Comparison of ENCODE assay signal across 2 cellular contexts in genomic region chr16:57409065-57409464, GRCh38.
TF ChIP-seq lines count a peak whose summit lies in the region.

No MANE protein-coding gene starts in this region.

TF ChIP-seq in liver, 16 proteins besides CTCF, POLR2A, EP300 and RAD21:
- TF ChIP-seq GABPA (IDR thresholded peaks at IDR 0.05 in 1 of 2, conservative IDR thresholded peaks at IDR 0.05 in 1 of 2) (peak in 1 of 2 donors; percentile 18), NR2F2 (IDR thresholded peaks at IDR 0.05) (peak; percentile 87), MAX (IDR thresholded peaks at IDR 0.05) (peak; percentile 87), SP1 (IDR thresholded peaks at IDR 0.05) (peak; percentile 15), EGR1 (IDR thresholded peaks at IDR 0.05; ENCODE audit: low read depth in 2 of 2) (peak; percentile 43 to 74), HNF4A (conservative IDR thresholded peaks at IDR 0.05) (no peak)
- TF ChIP-seq, protein P1, sequence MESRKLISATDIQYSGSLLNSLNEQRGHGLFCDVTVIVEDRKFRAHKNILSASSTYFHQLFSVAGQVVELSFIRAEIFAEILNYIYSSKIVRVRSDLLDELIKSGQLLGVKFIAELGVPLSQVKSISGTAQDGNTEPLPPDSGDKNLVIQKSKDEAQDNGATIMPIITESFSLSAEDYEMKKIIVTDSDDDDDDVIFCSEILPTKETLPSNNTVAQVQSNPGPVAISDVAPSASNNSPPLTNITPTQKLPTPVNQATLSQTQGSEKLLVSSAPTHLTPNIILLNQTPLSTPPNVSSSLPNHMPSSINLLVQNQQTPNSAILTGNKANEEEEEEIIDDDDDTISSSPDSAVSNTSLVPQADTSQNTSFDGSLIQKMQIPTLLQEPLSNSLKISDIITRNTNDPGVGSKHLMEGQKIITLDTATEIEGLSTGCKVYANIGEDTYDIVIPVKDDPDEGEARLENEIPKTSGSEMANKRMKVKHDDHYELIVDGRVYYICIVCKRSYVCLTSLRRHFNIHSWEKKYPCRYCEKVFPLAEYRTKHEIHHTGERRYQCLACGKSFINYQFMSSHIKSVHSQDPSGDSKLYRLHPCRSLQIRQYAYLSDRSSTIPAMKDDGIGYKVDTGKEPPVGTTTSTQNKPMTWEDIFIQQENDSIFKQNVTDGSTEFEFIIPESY (IDR thresholded peaks at IDR 0.05): no peak

TF ChIP-seq in HepG2, 621 proteins besides CTCF, POLR2A, EP300 and RAD21:
- TF ChIP-seq SMARCE1 (IDR thresholded peaks at IDR 0.05; ENCODE audit: borderline replicate concordance): no peak
- TF ChIP-seq, protein P2, sequence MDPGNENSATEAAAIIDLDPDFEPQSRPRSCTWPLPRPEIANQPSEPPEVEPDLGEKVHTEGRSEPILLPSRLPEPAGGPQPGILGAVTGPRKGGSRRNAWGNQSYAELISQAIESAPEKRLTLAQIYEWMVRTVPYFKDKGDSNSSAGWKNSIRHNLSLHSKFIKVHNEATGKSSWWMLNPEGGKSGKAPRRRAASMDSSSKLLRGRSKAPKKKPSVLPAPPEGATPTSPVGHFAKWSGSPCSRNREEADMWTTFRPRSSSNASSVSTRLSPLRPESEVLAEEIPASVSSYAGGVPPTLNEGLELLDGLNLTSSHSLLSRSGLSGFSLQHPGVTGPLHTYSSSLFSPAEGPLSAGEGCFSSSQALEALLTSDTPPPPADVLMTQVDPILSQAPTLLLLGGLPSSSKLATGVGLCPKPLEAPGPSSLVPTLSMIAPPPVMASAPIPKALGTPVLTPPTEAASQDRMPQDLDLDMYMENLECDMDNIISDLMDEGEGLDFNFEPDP (CRISPR knock-in tag; conservative IDR thresholded peaks at IDR 0.05): no peak
- no peak for TF ChIP-seq ZNF143 (CRISPR knock-in tag; IDR thresholded peaks at IDR 0.05)
